In genomic region chr13:30615851-30616311, GRCh38 we compare ENCODE assay signal across 8 cellular contexts. TPM values are rescaled to one million over a fixed set of nuclear protein-coding genes. Genes with fewer than 3 reads are reported as not detected.
DNase-seq lines count a peak whose midpoint lies in the region; ATAC-seq and TF ChIP-seq lines count a peak whose summit lies in the region.

No MANE protein-coding gene starts in this region.

- POLR2A ChIA-PET in Caco-2 (lab: Charles Lee), result interaction anchor here (1.0 kb wide), 1 partner anchor 194 kb away, joined by 3 read pairs; the partner anchor contains the start of gene UBE2L5

- H3K9me3 Mint-ChIP-seq in Caco-2 (ENCODE audit: unreplicated experiment), result no peaks in the 10 kb centered on the region
- no peaks in the 10 kb centered on the region for H3K9me3 Mint-ChIP-seq in stimulated activated naive B cell treated with anti-CD40 and anti-IgM and Interleukin-4, amounts not matched to agents 10 μg/mL and 1 μg/mL and 100 μg/mL, for 72 hours
- H3K9me3 Mint-ChIP-seq in T-helper 2 cell treated with Interferon-gamma antibody and Interleukin-4, amounts not matched to agents 5 μg/mL and 100 μg/mL, for 36 hours, result no peaks in the 10 kb centered on the region

- ATAC-seq in stimulated activated naive B cell treated with anti-CD40 and anti-IgM and Interleukin-4, amounts not matched to agents 10 μg/mL and 1 μg/mL and 100 μg/mL, for 72 hours (replicated peaks), result no peak

- peak overlapping the region; percentile 99 to 100 for H3K27ac ChIP-seq in breast epithelium

- H3K4me1 Mint-ChIP-seq in Caco-2 (ENCODE audit: low read depth, unreplicated experiment), result no peaks in the 10 kb centered on the region
- H3K4me1 Mint-ChIP-seq in stimulated activated naive B cell treated with anti-CD40 and anti-IgM and Interleukin-4, amounts not matched to agents 10 μg/mL and 1 μg/mL and 100 μg/mL, for 72 hours, result peaks cover 17 to 18% of the 10 kb centered on the region in 2 donors
- peaks cover 26% of the 10 kb centered on the region for H3K4me1 Mint-ChIP-seq in T-helper 2 cell treated with Interferon-gamma antibody and Interleukin-4, amounts not matched to agents 5 μg/mL and 100 μg/mL, for 36 hours (ENCODE audit: low read depth)

- intact Hi-C loops in Caco-2 (cut with micrococcal nuclease; ENCODE audit: unreplicated experiment) (loop anchor here (2.0 to 5.0 kb wide), 3 partner anchors 149 to 194 kb away; partner anchors contain the start of gene UBE2L5), breast epithelium (cut with DNase I; ENCODE audit: low total_unique reads) (loop anchor here (10.0 kb wide), 1 partner anchor 151 kb away; the partner anchor contains the start of gene HMGB1)

- DNase-seq in Caco-2 (no peak), LoVo (ENCODE audit: low spot score) (peak; percentile 30), breast epithelium (ENCODE audit: low spot score in 2 of 2) (no peak), medulla oblongata (ENCODE audit: extremely low spot score) (peak; percentile 68), NCI-H1436 treated with DMSO at 0.1 percent for 48 hours (lab: John Stamatoyannopoulos, UW) (no peak)
- no peak for DNase-seq in effector CD8-positive, alpha-beta T cell (lab: John Stamatoyannopoulos, UW)
- DNase-seq in stimulated activated naive B cell treated with anti-CD40 and anti-IgM and Interleukin-4, amounts not matched to agents 10 μg/mL and 1 μg/mL and 100 μg/mL, for 72 hours, result no peak
- DNase-seq in T-helper 2 cell treated with Interferon-gamma antibody and Interleukin-4, amounts not matched to agents 5 μg/mL and 100 μg/mL, for 36 hours (ENCODE audit: low spot score), result no peak

- no peak for TF ChIP-seq POLR2A in breast epithelium (IDR thresholded peaks at IDR 0.05)

- H3K27ac Mint-ChIP-seq in Caco-2 (ENCODE audit: unreplicated experiment), result no peak overlapping the region
- H3K27ac Mint-ChIP-seq in stimulated activated naive B cell treated with anti-CD40 and anti-IgM and Interleukin-4, amounts not matched to agents 10 μg/mL and 1 μg/mL and 100 μg/mL, for 72 hours, result no peak overlapping the region
- H3K27ac Mint-ChIP-seq in T-helper 2 cell treated with Interferon-gamma antibody and Interleukin-4, amounts not matched to agents 5 μg/mL and 100 μg/mL, for 36 hours, result no peak overlapping the region

- peak overlapping the region; percentile 42 for H3K4me3 ChIP-seq in Caco-2 (ENCODE audit: low read depth, low read length)
- H3K4me3 ChIP-seq in breast epithelium, result peak overlapping the region; percentile 74 to 86 (median 78)

- H3K36me3 ChIP-seq in Caco-2 (ENCODE audit: control insufficient read depth, insufficient read depth, low read length), result no peaks in the 10 kb centered on the region
- H3K36me3 ChIP-seq in breast epithelium, result no peaks in the 10 kb centered on the region

- CTCF ChIA-PET in Caco-2 (lab: Charles Lee), result no interaction called here

- no peaks in the 10 kb centered on the region for H3K27me3 Mint-ChIP-seq in Caco-2 (ENCODE audit: insufficient read depth, unreplicated experiment)
- H3K27me3 Mint-ChIP-seq in stimulated activated naive B cell treated with anti-CD40 and anti-IgM and Interleukin-4, amounts not matched to agents 10 μg/mL and 1 μg/mL and 100 μg/mL, for 72 hours, result no peaks in the 10 kb centered on the region
- no peaks in the 10 kb centered on the region for H3K27me3 Mint-ChIP-seq in T-helper 2 cell treated with Interferon-gamma antibody and Interleukin-4, amounts not matched to agents 5 μg/mL and 100 μg/mL, for 36 hours (ENCODE audit: low read depth)

- H3K36me3 Mint-ChIP-seq in Caco-2 (ENCODE audit: insufficient read depth, unreplicated experiment), result no peaks in the 10 kb centered on the region
- H3K36me3 Mint-ChIP-seq in stimulated activated naive B cell treated with anti-CD40 and anti-IgM and Interleukin-4, amounts not matched to agents 10 μg/mL and 1 μg/mL and 100 μg/mL, for 72 hours, result peaks cover 3 to 4% of the 10 kb centered on the region in 2 donors
- H3K36me3 Mint-ChIP-seq in T-helper 2 cell treated with Interferon-gamma antibody and Interleukin-4, amounts not matched to agents 5 μg/mL and 100 μg/mL, for 36 hours (ENCODE audit: low read depth), result peaks cover 8% of the 10 kb centered on the region

- H3K4me1 ChIP-seq in Caco-2, result 0 out of 2 replicates have a peak, but pooled peaks cover 8% of the 10 kb centered on the region
- H3K4me1 ChIP-seq in breast epithelium, result peaks cover 0 to 6% of the 10 kb centered on the region in 2 donors

- TF ChIP-seq CTCF in Caco-2 (IDR thresholded peaks at IDR 0.05; ENCODE audit: insufficient read depth in 1 of 2, low read depth in 1 of 2, low read length in 1 of 2, severe bottlenecking in 1 of 2, unreplicated experiment in 1 of 2) (no peak), breast epithelium (IDR thresholded peaks at IDR 0.05) (no peak)

- no peaks in the 10 kb centered on the region for H3K9me3 ChIP-seq in Caco-2
- H3K9me3 ChIP-seq in breast epithelium, result no peaks in the 10 kb centered on the region

- H3K4me3 Mint-ChIP-seq in Caco-2 (ENCODE audit: unreplicated experiment), result no peak overlapping the region
- no peak overlapping the region for H3K4me3 Mint-ChIP-seq in stimulated activated naive B cell treated with anti-CD40 and anti-IgM and Interleukin-4, amounts not matched to agents 10 μg/mL and 1 μg/mL and 100 μg/mL, for 72 hours
- H3K4me3 Mint-ChIP-seq in T-helper 2 cell treated with Interferon-gamma antibody and Interleukin-4, amounts not matched to agents 5 μg/mL and 100 μg/mL, for 36 hours, result no peak overlapping the region

- no TSS peak for BruUV-seq in Caco-2 (replicated peaks; lab: Mats Ljungman, UMichigan)

- no peaks in the 10 kb centered on the region for H3K27me3 ChIP-seq in Caco-2 (replicated peaks; ENCODE audit: control insufficient read depth, insufficient read depth, low read length)
- no peaks in the 10 kb centered on the region for H3K27me3 ChIP-seq in breast epithelium

RNA-seq across cellular contexts. Expression of gene USPL1, which starts 1.8 kb away (rescaled TPM):
- total RNA-seq in Caco-2 (2022) (23.4 and 26.7 TPM in 2 replicates), breast epithelium (10 to 100 TPM; 27.8 to 40.0 (median 28.2) TPM)

Comparison
In these comparisons a context has a peak if more than half of its experiments do, and no peak if none do; other contexts are left out.
1. DNase-seq: peak in LoVo (single experiment) and medulla oblongata (single experiment); none in Caco-2 (0 of 2), breast epithelium (0 of 2), effector CD8-positive, alpha-beta T cell (single experiment), stimulated activated naive B cell treated with anti-CD40 and anti-IgM and Interleukin-4, amounts not matched to agents 10 μg/mL and 1 μg/mL and 100 μg/mL, for 72 hours (single experiment), T-helper 2 cell treated with Interferon-gamma antibody and Interleukin-4, amounts not matched to agents 5 μg/mL and 100 μg/mL, for 36 hours (single experiment) and NCI-H1436 treated with DMSO at 0.1 percent for 48 hours (single experiment).